Comparison of ENCODE assay signal across 1 cellular context in the genomic region with DNA sequence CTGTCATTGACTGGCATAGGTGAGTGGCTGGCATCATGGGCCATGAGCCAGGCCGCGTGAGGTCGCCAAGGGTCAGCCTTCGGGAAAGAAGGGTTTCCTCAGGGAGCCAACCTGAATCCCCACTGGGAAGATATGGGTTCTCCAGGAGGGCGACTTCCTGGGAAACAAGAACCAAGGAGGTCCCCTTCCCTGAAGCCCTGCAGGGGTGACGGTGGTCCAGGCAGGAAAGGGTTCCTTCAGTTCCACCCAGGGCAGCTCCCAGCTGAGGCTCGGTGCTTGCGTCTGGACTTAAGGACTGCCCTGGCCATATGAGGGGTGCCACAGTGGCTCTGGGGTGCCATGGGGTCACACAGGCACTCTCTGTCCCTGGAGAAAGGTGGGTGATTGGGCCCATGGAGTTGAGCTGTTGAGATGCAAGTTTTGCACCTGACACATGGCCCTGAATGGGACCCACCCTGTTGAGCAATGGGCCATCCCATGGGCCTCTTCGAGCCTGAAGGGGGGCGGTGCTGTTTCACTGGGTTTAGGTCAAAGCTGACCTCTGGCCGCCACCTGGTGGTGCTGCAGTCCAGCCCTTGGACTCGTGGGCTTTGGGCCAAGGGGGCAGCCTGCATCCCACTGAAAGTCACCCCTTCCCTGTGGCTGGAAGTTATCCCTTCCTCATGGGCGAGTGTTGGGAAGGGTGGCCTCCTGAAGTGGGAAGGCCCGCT.
TF ChIP-seq lines count a peak whose summit lies in the region.

No MANE protein-coding gene starts in this region.

TF ChIP-seq in K562, 482 proteins besides CTCF, POLR2A, EP300 and RAD21 (continued from another document):
- TF ChIP-seq, protein P1, sequence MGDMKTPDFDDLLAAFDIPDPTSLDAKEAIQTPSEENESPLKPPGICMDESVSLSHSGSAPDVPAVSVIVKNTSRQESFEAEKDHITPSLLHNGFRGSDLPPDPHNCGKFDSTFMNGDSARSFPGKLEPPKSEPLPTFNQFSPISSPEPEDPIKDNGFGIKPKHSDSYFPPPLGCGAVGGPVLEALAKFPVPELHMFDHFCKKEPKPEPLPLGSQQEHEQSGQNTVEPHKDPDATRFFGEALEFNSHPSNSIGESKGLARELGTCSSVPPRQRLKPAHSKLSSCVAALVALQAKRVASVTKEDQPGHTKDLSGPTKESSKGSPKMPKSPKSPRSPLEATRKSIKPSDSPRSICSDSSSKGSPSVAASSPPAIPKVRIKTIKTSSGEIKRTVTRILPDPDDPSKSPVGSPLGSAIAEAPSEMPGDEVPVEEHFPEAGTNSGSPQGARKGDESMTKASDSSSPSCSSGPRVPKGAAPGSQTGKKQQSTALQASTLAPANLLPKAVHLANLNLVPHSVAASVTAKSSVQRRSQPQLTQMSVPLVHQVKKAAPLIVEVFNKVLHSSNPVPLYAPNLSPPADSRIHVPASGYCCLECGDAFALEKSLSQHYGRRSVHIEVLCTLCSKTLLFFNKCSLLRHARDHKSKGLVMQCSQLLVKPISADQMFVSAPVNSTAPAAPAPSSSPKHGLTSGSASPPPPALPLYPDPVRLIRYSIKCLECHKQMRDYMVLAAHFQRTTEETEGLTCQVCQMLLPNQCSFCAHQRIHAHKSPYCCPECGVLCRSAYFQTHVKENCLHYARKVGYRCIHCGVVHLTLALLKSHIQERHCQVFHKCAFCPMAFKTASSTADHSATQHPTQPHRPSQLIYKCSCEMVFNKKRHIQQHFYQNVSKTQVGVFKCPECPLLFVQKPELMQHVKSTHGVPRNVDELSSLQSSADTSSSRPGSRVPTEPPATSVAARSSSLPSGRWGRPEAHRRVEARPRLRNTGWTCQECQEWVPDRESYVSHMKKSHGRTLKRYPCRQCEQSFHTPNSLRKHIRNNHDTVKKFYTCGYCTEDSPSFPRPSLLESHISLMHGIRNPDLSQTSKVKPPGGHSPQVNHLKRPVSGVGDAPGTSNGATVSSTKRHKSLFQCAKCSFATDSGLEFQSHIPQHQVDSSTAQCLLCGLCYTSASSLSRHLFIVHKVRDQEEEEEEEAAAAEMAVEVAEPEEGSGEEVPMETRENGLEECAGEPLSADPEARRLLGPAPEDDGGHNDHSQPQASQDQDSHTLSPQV (IDR thresholded peaks at IDR 0.05), result no peak
- TF ChIP-seq RB1 (IDR thresholded peaks at IDR 0.05; ENCODE audit: low read depth) (no peak), THRAP3 (IDR thresholded peaks at IDR 0.05; ENCODE audit: borderline replicate concordance) (no peak), TAF1 (IDR thresholded peaks at IDR 0.05; ENCODE audit: control insufficient read depth, extremely low read depth, insufficient read depth, low read length, severe bottlenecking) (no peak), FOXA1 (IDR thresholded peaks at IDR 0.05; ENCODE audit: borderline replicate concordance) (no peak), RFX1 (IDR thresholded peaks at IDR 0.05) (no peak), ZNF431 (CRISPR knock-in tag; IDR thresholded peaks at IDR 0.05) (no peak), BCL6 (CRISPR knock-in tag; IDR thresholded peaks at IDR 0.05) (no peak)
- TF ChIP-seq, protein P2, sequence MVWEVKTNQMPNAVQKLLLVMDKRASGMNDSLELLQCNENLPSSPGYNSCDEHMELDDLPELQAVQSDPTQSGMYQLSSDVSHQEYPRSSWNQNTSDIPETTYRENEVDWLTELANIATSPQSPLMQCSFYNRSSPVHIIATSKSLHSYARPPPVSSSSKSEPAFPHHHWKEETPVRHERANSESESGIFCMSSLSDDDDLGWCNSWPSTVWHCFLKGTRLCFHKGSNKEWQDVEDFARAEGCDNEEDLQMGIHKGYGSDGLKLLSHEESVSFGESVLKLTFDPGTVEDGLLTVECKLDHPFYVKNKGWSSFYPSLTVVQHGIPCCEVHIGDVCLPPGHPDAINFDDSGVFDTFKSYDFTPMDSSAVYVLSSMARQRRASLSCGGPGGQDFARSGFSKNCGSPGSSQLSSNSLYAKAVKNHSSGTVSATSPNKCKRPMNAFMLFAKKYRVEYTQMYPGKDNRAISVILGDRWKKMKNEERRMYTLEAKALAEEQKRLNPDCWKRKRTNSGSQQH (CRISPR knock-in tag; IDR thresholded peaks at IDR 0.05), result no peak
